Comparison of ENCODE assay signal across 28 cellular contexts in the genomic region with DNA sequence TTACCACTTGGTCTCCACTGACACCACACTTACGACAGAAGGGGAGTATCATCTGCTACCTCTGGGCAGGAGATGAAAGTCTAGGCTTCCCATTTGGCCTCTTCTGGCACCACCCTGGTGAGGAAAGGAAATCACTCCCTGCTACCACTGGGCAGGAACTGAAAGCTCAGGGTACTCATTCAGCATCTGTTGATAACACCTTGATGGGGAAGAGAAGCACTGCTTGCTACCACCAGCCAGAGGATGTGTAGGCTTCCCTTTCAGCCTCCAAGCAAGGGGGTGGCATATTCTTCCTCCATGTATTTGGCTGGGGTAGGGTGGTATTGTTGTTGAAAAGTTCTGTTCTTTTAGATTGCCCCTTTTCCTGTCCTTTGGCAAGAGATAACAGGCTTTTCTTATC.
DNase-seq lines count a peak whose midpoint lies in the region; ATAC-seq, FAIRE-seq and TF ChIP-seq lines count a peak whose summit lies in the region.
"Had no signal": no experiment of that assay in that cellular context is flagged by ENCODE, and none has a peak within 500 bp of the region (broad histone marks: within the 10 kb centered on the region; RNA-seq: fewer than 3 reads in every experiment).

No MANE protein-coding gene starts in this region.

- H3K9me3 ChIP-seq in MG63 (peaks cover 27% of the 10 kb centered on the region), pancreas (no peaks in the 10 kb centered on the region)

- FAIRE-seq in GM12891 (lab: Jason Lieb, UNC), result no peak
- FAIRE-seq in pancreas (lab: Jason Lieb, UNC), result no peak
- FAIRE-seq: A204.1, D721Med, H1, HTR-8/SVneo, K562 had no signal

- CTCF ChIA-PET in activated CD8-positive, alpha-beta T cell treated with anti-CD3 and anti-CD28 coated beads for 36 hours (lab: Charles Lee), result interaction anchor here (1.2 kb wide), 1 partner anchor 95 kb away, joined by 3 read pairs; no protein-coding TSS in a partner anchor
- CTCF ChIA-PET in activated CD8-positive, alpha-beta T cell treated with anti-CD3 and anti-CD28 coated beads, Interleukin-2, amount 10 ng/mL, durations not matched to agents 7 days and 5 days (lab: Charles Lee), result no interaction called here

- H3K27ac ChIP-seq in pancreas, result no peak overlapping the region
- H3K27ac ChIP-seq: BLaER1, PC-9, SJCRH30 had no signal

- no peak overlapping the region for H3K4me3 ChIP-seq in MG63
- no peak overlapping the region for H3K4me3 ChIP-seq in pancreas
- H3K4me3 ChIP-seq: BLaER1, K562, PC-9, SJCRH30 had no signal

- intact Hi-C loops in activated CD8-positive, alpha-beta T cell treated with anti-CD3 and anti-CD28 coated beads for 36 hours (cut with micrococcal nuclease), result no loop called here
- intact Hi-C loops in activated T-helper 2 cell treated with anti-CD3 and anti-CD28 coated beads, Interferon-gamma antibody, Interleukin-2, Interleukin-4, amounts not matched to agents 10 μg/mL and 5 μg/mL and 100 μg/mL, durations not matched to agents 14 hours and 24 hours and 36 hours (cut with micrococcal nuclease), result no loop called here
- intact Hi-C loops in pancreas (cut with DNase I), result no loop called here

- H3K27me3 ChIP-seq in MG63, result no peaks in the 10 kb centered on the region
- no peaks in the 10 kb centered on the region for H3K27me3 ChIP-seq in pancreas
- H3K27me3 ChIP-seq: BLaER1, SJCRH30 had no signal

- no peak for DNase-seq in activated CD8-positive, alpha-beta T cell treated with anti-CD3 and anti-CD28 coated beads for 36 hours
- DNase-seq in activated CD8-positive, alpha-beta T cell treated with anti-CD3 and anti-CD28 coated beads, Interleukin-2, amount 10 ng/mL, durations not matched to agents 7 days and 5 days, result no peak
- no peak for DNase-seq in GM12891 (ENCODE audit: insufficient read length, low spot score)
- DNase-seq in NCI-H226, result peak; percentile 19
- no peak for DNase-seq in activated T-helper 2 cell treated with anti-CD3 and anti-CD28 coated beads, Interferon-gamma antibody, Interleukin-2, Interleukin-4, amounts not matched to agents 10 μg/mL and 5 μg/mL and 100 μg/mL, durations not matched to agents 14 hours and 24 hours and 36 hours (ENCODE audit: low spot score)
- DNase-seq in MG63, result no peak
- DNase-seq in pancreas, result no peak
- DNase-seq: HCEC 1CT, Kasumi-1, MV-4-11, NCI-H1105, NCI-H1436 treated with DMSO at 0.1 percent for 48 hours, NCI-H187 treated with DMSO at 0.1 percent for 48 hours, NCI-H2171 treated with DMSO at 0.1 percent for 48 hours, NCI-H524, NCI-H748 treated with DMSO at 0.1 percent for 48 hours, PC-9, SJCRH30 had no signal

- no peaks in the 10 kb centered on the region for H3K27me3 Mint-ChIP-seq in activated CD8-positive, alpha-beta T cell treated with anti-CD3 and anti-CD28 coated beads for 36 hours
- H3K27me3 Mint-ChIP-seq in activated CD8-positive, alpha-beta T cell treated with anti-CD3 and anti-CD28 coated beads, Interleukin-2, amount 10 ng/mL, durations not matched to agents 7 days and 5 days (ENCODE audit: low read depth), result no peaks in the 10 kb centered on the region
- H3K27me3 Mint-ChIP-seq in activated T-helper 2 cell treated with anti-CD3 and anti-CD28 coated beads, Interferon-gamma antibody, Interleukin-2, Interleukin-4, amounts not matched to agents 10 μg/mL and 5 μg/mL and 100 μg/mL, durations not matched to agents 14 hours and 24 hours and 36 hours (ENCODE audit: low read depth), result no peaks in the 10 kb centered on the region
- H3K27me3 Mint-ChIP-seq: CD4-positive, CD25-positive, alpha-beta regulatory T cell had no signal

- POLR2A ChIA-PET in activated CD8-positive, alpha-beta T cell treated with anti-CD3 and anti-CD28 coated beads for 36 hours (lab: Charles Lee), result no interaction called here
- POLR2A ChIA-PET in activated CD8-positive, alpha-beta T cell treated with anti-CD3 and anti-CD28 coated beads, Interleukin-2, amount 10 ng/mL, durations not matched to agents 7 days and 5 days (lab: Charles Lee), result no interaction called here

- peaks cover 11% of the 10 kb centered on the region for H3K4me1 Mint-ChIP-seq in activated CD8-positive, alpha-beta T cell treated with anti-CD3 and anti-CD28 coated beads for 36 hours (ENCODE audit: low read depth)
- peaks cover 5% of the 10 kb centered on the region for H3K4me1 Mint-ChIP-seq in activated CD8-positive, alpha-beta T cell treated with anti-CD3 and anti-CD28 coated beads, Interleukin-2, amount 10 ng/mL, durations not matched to agents 7 days and 5 days (ENCODE audit: low read depth)
- peaks cover 16% of the 10 kb centered on the region for H3K4me1 Mint-ChIP-seq in activated T-helper 2 cell treated with anti-CD3 and anti-CD28 coated beads, Interferon-gamma antibody, Interleukin-2, Interleukin-4, amounts not matched to agents 10 μg/mL and 5 μg/mL and 100 μg/mL, durations not matched to agents 14 hours and 24 hours and 36 hours (ENCODE audit: low read depth)

- H3K36me3 Mint-ChIP-seq in activated CD8-positive, alpha-beta T cell treated with anti-CD3 and anti-CD28 coated beads for 36 hours (ENCODE audit: low read depth), result peaks cover 61% of the 10 kb centered on the region
- H3K36me3 Mint-ChIP-seq in activated CD8-positive, alpha-beta T cell treated with anti-CD3 and anti-CD28 coated beads, Interleukin-2, amount 10 ng/mL, durations not matched to agents 7 days and 5 days (ENCODE audit: low read depth), result peaks cover 29% of the 10 kb centered on the region
- peaks cover 48% of the 10 kb centered on the region for H3K36me3 Mint-ChIP-seq in activated T-helper 2 cell treated with anti-CD3 and anti-CD28 coated beads, Interferon-gamma antibody, Interleukin-2, Interleukin-4, amounts not matched to agents 10 μg/mL and 5 μg/mL and 100 μg/mL, durations not matched to agents 14 hours and 24 hours and 36 hours (ENCODE audit: low read depth)

- no peak for TF ChIP-seq POLR2A in GM12891 (IDR thresholded peaks at IDR 0.05; ENCODE audit: low read depth, low read length)

- ATAC-seq in activated CD8-positive, alpha-beta T cell treated with anti-CD3 and anti-CD28 coated beads for 36 hours, result no peak
- no peak for ATAC-seq in activated CD8-positive, alpha-beta T cell treated with anti-CD3 and anti-CD28 coated beads, Interleukin-2, amount 10 ng/mL, durations not matched to agents 7 days and 5 days
- ATAC-seq in GM21515 (IDR thresholded peaks at IDR 0.05; ENCODE audit: unreplicated experiment) (no peak), pancreas (no peak)
- ATAC-seq: K562, Right ventricle myocardium inferior, SK-N-SH treated with all-trans-retinoic acid at 6 μM for 48 hours had no signal

- H3K36me3 ChIP-seq in MG63 (peaks cover 12% of the 10 kb centered on the region), pancreas (no peaks in the 10 kb centered on the region)

- peak overlapping the region; percentile 39 for H3K27ac Mint-ChIP-seq in activated CD8-positive, alpha-beta T cell treated with anti-CD3 and anti-CD28 coated beads for 36 hours
- H3K27ac Mint-ChIP-seq in activated CD8-positive, alpha-beta T cell treated with anti-CD3 and anti-CD28 coated beads, Interleukin-2, amount 10 ng/mL, durations not matched to agents 7 days and 5 days, result no peak overlapping the region
- H3K27ac Mint-ChIP-seq in activated T-helper 2 cell treated with anti-CD3 and anti-CD28 coated beads, Interferon-gamma antibody, Interleukin-2, Interleukin-4, amounts not matched to agents 10 μg/mL and 5 μg/mL and 100 μg/mL, durations not matched to agents 14 hours and 24 hours and 36 hours, result peak overlapping the region; percentile 9
- H3K27ac Mint-ChIP-seq: CD4-positive, CD25-positive, alpha-beta regulatory T cell had no signal

- no peak for TF ChIP-seq CTCF in activated CD8-positive, alpha-beta T cell treated with anti-CD3 and anti-CD28 coated beads for 36 hours (IDR thresholded peaks at IDR 0.05)
- no peak for TF ChIP-seq CTCF in pancreas (IDR thresholded peaks at IDR 0.05)

- no peaks in the 10 kb centered on the region for H3K4me1 ChIP-seq in pancreas
- H3K4me1 ChIP-seq: BLaER1, SJCRH30 had no signal

- no peak overlapping the region for H3K4me3 Mint-ChIP-seq in activated CD8-positive, alpha-beta T cell treated with anti-CD3 and anti-CD28 coated beads for 36 hours
- no peak overlapping the region for H3K4me3 Mint-ChIP-seq in activated CD8-positive, alpha-beta T cell treated with anti-CD3 and anti-CD28 coated beads, Interleukin-2, amount 10 ng/mL, durations not matched to agents 7 days and 5 days
- no peak overlapping the region for H3K4me3 Mint-ChIP-seq in activated T-helper 2 cell treated with anti-CD3 and anti-CD28 coated beads, Interferon-gamma antibody, Interleukin-2, Interleukin-4, amounts not matched to agents 10 μg/mL and 5 μg/mL and 100 μg/mL, durations not matched to agents 14 hours and 24 hours and 36 hours (ENCODE audit: low read depth)
- H3K4me3 Mint-ChIP-seq: CD4-positive, CD25-positive, alpha-beta regulatory T cell had no signal

- H3K9me3 Mint-ChIP-seq in activated CD8-positive, alpha-beta T cell treated with anti-CD3 and anti-CD28 coated beads for 36 hours, result peaks cover 43% of the 10 kb centered on the region
- peaks cover 23% of the 10 kb centered on the region for H3K9me3 Mint-ChIP-seq in activated CD8-positive, alpha-beta T cell treated with anti-CD3 and anti-CD28 coated beads, Interleukin-2, amount 10 ng/mL, durations not matched to agents 7 days and 5 days (ENCODE audit: insufficient read depth)
- peaks cover 49% of the 10 kb centered on the region for H3K9me3 Mint-ChIP-seq in activated T-helper 2 cell treated with anti-CD3 and anti-CD28 coated beads, Interferon-gamma antibody, Interleukin-2, Interleukin-4, amounts not matched to agents 10 μg/mL and 5 μg/mL and 100 μg/mL, durations not matched to agents 14 hours and 24 hours and 36 hours

- 98 to 100% methylated on average over 1 of the region's 1 CpG for WGBS in pancreas, 2 donors

TF ChIP-seq in GM12891, 5 proteins besides CTCF, POLR2A, EP300 and RAD21:
- TF ChIP-seq SPI1 (IDR thresholded peaks at IDR 0.05; ENCODE audit: low read depth, low read length), result 0 out of 2 replicates have a peak, but pooled peaks have one; percentile 14
- TF ChIP-seq TAF1 (IDR thresholded peaks at IDR 0.05; ENCODE audit: low read depth, low read length), result no peak
